10 cellular contexts compared by ENCODE assay signal in the genomic region with DNA sequence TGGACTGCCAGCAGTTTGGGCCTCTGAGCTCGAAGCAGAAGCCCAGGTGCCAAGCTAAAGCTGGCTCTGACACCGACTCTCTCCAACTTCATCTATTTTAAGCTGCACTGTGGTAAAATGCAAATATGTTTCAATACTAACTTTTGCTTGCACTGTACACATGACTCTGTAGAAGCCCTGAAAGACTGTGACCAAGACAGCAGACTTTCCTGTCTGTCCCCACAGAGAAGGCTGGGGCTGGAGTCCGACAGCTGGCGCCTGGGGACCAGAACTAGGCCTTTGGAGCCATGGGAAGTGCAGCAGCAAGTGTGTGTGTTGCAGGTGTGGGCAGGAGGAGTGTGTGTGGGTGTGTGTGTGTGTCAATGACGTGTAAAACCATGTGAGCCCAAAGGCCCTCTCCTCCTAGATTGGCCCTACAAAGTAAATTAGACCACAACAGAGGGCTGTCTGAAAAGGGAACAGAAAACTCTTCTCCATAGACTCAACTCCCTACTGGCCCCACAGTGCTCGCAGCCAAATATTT. TPM values are rescaled to one million over a fixed set of nuclear protein-coding genes. Genes with fewer than 3 reads are reported as not detected.
DNase-seq lines count a peak whose midpoint lies in the region; ATAC-seq and TF ChIP-seq lines count a peak whose summit lies in the region.
"Had no signal": no experiment of that assay in that cellular context is flagged by ENCODE, and none has a peak within 500 bp of the region (broad histone marks: within the 10 kb centered on the region; RNA-seq: fewer than 3 reads in every experiment).

No MANE protein-coding gene starts in this region.

- intact Hi-C loops in heart left ventricle (cut with DNase I): no loop called here

- no peaks in the 10 kb centered on the region for H3K27me3 ChIP-seq in heart left ventricle
- H3K27me3 ChIP-seq in neural progenitor cell: no peaks in the 10 kb centered on the region

- DNase-seq in heart left ventricle (no peak), NCI-H2227 treated with DMSO at 0.1 percent for 48 hours (lab: John Stamatoyannopoulos, UW) (no peak), erythroblast (lab: John Stamatoyannopoulos, UW) (no peak), neural progenitor cell (ENCODE audit: low spot score) (no peak)
- no peak for DNase-seq in activated CD4-positive, alpha-beta T cell treated with anti-CD3 and anti-CD28 coated beads for 48 hours
- DNase-seq: stimulated activated naive CD8-positive, alpha-beta T cell treated with anti-CD3 and anti-CD28 coated beads, Interleukin-15, amount 100 ng/mL, for 72 hours had no signal

- H3K27me3 Mint-ChIP-seq in neural progenitor cell (ENCODE audit: insufficient read depth, low read depth): peaks cover 4% of the 10 kb centered on the region
- H3K27me3 Mint-ChIP-seq: stimulated activated naive CD8-positive, alpha-beta T cell treated with anti-CD3 and anti-CD28 coated beads, Interleukin-15, amount 100 ng/mL, for 72 hours had no signal

- H3K27ac ChIP-seq in heart left ventricle (peak overlapping the region in 9 of 12 donors; percentile 7 to 60 (median 45)), neural progenitor cell (no peak overlapping the region)

- peaks cover 20% of the 10 kb centered on the region for H3K36me3 Mint-ChIP-seq in neural progenitor cell

- no peak overlapping the region for H3K4me3 ChIP-seq in heart left ventricle
- no peak overlapping the region for H3K4me3 ChIP-seq in neural progenitor cell
- H3K4me3 ChIP-seq: K562 had no signal

- no peaks in the 10 kb centered on the region for H3K79me2 ChIP-seq in neural progenitor cell (ENCODE audit: low read depth)

- H3K9me3 Mint-ChIP-seq in neural progenitor cell: no peaks in the 10 kb centered on the region
- H3K9me3 Mint-ChIP-seq: stimulated activated naive CD8-positive, alpha-beta T cell treated with anti-CD3 and anti-CD28 coated beads, Interleukin-15, amount 100 ng/mL, for 72 hours had no signal

- H3K4me1 ChIP-seq in heart left ventricle (peaks cover 0 to 29% (median 10%) of the 10 kb centered on the region in 12 donors), neural progenitor cell (no peaks in the 10 kb centered on the region)

- no peak overlapping the region for H3K27ac Mint-ChIP-seq in neural progenitor cell

- TF ChIP-seq CTCF in heart left ventricle (IDR thresholded peaks at IDR 0.05) (no peak), neural progenitor cell (IDR thresholded peaks at IDR 0.05) (no peak)

- 64 to 82% (median 75%) methylated on average over 5 to 6 of the region's 6 CpGs for WGBS in heart left ventricle, 4 donors

- H3F3A ChIP-seq in neural progenitor cell (ENCODE audit: low read depth): no peaks in the 10 kb centered on the region

- TF ChIP-seq POLR2A in GM18526 (IDR thresholded peaks at IDR 0.05; ENCODE audit: extremely low read depth, insufficient read length): peak; percentile 37
- no peak for TF ChIP-seq POLR2A in heart left ventricle (IDR thresholded peaks at IDR 0.05)
- no peak for TF ChIP-seq POLR2A in erythroblast (IDR thresholded peaks at IDR 0.05; ENCODE audit: low read length)

- no peak overlapping the region for H3K4me3 Mint-ChIP-seq in neural progenitor cell
- H3K4me3 Mint-ChIP-seq: stimulated activated naive CD8-positive, alpha-beta T cell treated with anti-CD3 and anti-CD28 coated beads, Interleukin-15, amount 100 ng/mL, for 72 hours had no signal

- H4K20me1 ChIP-seq in neural progenitor cell (ENCODE audit: low read depth): no peaks in the 10 kb centered on the region

- H3K4me2 ChIP-seq in neural progenitor cell: no peak overlapping the region

- peaks cover 5 to 100% (median 100%) of the 10 kb centered on the region in 9 donors for H3K36me3 ChIP-seq in heart left ventricle
- H3K36me3 ChIP-seq in neural progenitor cell: no peaks in the 10 kb centered on the region

- ATAC-seq in GM21423 (IDR thresholded peaks at IDR 0.05; ENCODE audit: unreplicated experiment) (peak; percentile 85), HG03135 (IDR thresholded peaks at IDR 0.05; ENCODE audit: unreplicated experiment) (peak; percentile 85), heart left ventricle (peak; percentile 51 to 68 (median 52))
- ATAC-seq: K562; stimulated activated naive CD8-positive, alpha-beta T cell treated with anti-CD3 and anti-CD28 coated beads, Interleukin-15, amount 100 ng/mL, for 72 hours had no signal

- no peak overlapping the region for H2AFZ ChIP-seq in neural progenitor cell (replicated peaks)

- no peak overlapping the region for H3K9ac ChIP-seq in neural progenitor cell

- H3K9me3 ChIP-seq in heart left ventricle: no peaks in the 10 kb centered on the region
- H3K9me3 ChIP-seq in neural progenitor cell (ENCODE audit: low read depth): no peaks in the 10 kb centered on the region

- no peaks in the 10 kb centered on the region for H3K4me1 Mint-ChIP-seq in neural progenitor cell

RNA-seq across cellular contexts. Expression of gene RAB35, which starts 16.4 kb away (rescaled TPM):
- total RNA-seq in heart left ventricle (10 to 100 TPM; 16.4 to 46.2 (median 26.4) TPM), neural progenitor cell (ENCODE audit: low replicate concordance) (17.5 and 24.5 TPM in 2 replicates)
- polyA plus RNA-seq in heart left ventricle: 10 to 100 TPM; 15.4 to 44.6 TPM
